13 cellular contexts compared by ENCODE assay signal in the genomic region with DNA sequence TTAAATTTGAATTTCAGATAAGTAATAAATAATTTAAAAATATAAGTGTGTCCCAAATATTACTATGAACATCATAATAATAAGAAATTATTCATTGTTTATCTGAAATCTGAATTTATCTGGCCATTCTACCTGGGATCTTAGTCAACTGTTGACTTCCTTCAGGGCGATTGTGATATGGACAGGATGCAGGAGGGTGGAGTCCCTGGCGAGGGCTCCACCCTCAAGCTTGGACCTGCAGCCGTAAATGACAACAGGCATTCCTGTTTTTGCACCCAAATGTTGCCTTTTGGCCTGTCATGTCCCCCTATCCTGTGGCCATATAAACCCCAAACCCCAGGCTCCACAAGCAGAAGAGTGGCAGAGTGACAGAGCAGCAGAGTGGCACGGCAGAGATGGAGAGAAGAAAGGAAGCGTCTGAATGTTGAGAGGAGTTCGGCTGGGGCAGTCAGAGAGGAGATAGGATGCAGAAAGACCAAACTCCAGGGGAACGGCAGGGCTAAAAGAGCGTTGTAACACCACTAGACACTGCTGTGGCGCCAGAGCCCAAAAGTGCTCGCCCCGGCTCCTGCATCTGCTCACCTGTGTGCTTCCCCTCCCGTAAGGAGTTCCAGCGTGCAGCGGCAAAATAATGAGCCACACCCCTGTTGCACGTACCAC. TPM values are rescaled to one million over a fixed set of nuclear protein-coding genes. Genes with fewer than 3 reads are reported as not detected.
DNase-seq lines count a peak whose midpoint lies in the region; ATAC-seq and TF ChIP-seq lines count a peak whose summit lies in the region.
"Had no signal": no experiment of that assay in that cellular context is flagged by ENCODE, and none has a peak within 500 bp of the region (broad histone marks: within the 10 kb centered on the region; RNA-seq: fewer than 3 reads in every experiment).

No MANE protein-coding gene starts in this region.

- POLR2A ChIA-PET in HEK293 (lab: Yijun Ruan, JAX): no interaction called here

- H3K27ac Mint-ChIP-seq in neural progenitor cell: no peak overlapping the region

- no peaks in the 10 kb centered on the region for H3K79me2 ChIP-seq in neural progenitor cell (ENCODE audit: low read depth)

- CTCF ChIA-PET in HEK293 (lab: Yijun Ruan, JAX): no interaction called here

- H3K36me3 ChIP-seq in HEK293 (ENCODE audit: control insufficient read depth in 2 of 2, insufficient read depth in 1 of 2, low read length in 2 of 2) (no peaks in the 10 kb centered on the region), body of pancreas (replicated peaks in 1 of 2; ENCODE audit: insufficient read depth in 1 of 2, low read depth in 2 of 2) (no peaks in the 10 kb centered on the region), neural progenitor cell (no peaks in the 10 kb centered on the region), HAP-1 (replicated peaks) (no peaks in the 10 kb centered on the region)
- H3K36me3 ChIP-seq: BLaER1 treated with 17β-estradiol and CSF1 and Interleukin-3, amounts not matched to agents 10 nM and 100 nM; esophagus muscularis mucosa; spleen had no signal

- H3K9ac ChIP-seq in neural progenitor cell: no peak overlapping the region
- H3K9ac ChIP-seq: BLaER1 treated with 17β-estradiol and CSF1 and Interleukin-3, amounts not matched to agents 10 nM and 100 nM had no signal

- no peaks in the 10 kb centered on the region for H3F3A ChIP-seq in neural progenitor cell (ENCODE audit: low read depth)

- no peak for TF ChIP-seq POLR2A in body of pancreas (IDR thresholded peaks at IDR 0.05)

- H3K4me2 ChIP-seq in neural progenitor cell: no peak overlapping the region
- H3K4me2 ChIP-seq: BLaER1 treated with 17β-estradiol and CSF1 and Interleukin-3, amounts not matched to agents 10 nM and 100 nM had no signal

- peaks cover 9% of the 10 kb centered on the region for H3K4me1 Mint-ChIP-seq in neural progenitor cell

- H4K20me1 ChIP-seq in neural progenitor cell (ENCODE audit: low read depth): no peaks in the 10 kb centered on the region
- H4K20me1 ChIP-seq: BLaER1 treated with 17β-estradiol and CSF1 and Interleukin-3, amounts not matched to agents 10 nM and 100 nM had no signal

- intact Hi-C loops in body of pancreas (cut with DNase I): no loop called here

- no peaks in the 10 kb centered on the region for H3K9me3 Mint-ChIP-seq in neural progenitor cell

- H3K27me3 ChIP-seq in body of pancreas (no peaks in the 10 kb centered on the region), neural progenitor cell (no peaks in the 10 kb centered on the region), HAP-1 (ENCODE audit: low read depth) (no peaks in the 10 kb centered on the region)
- H3K27me3 ChIP-seq: BLaER1 treated with 17β-estradiol and CSF1 and Interleukin-3, amounts not matched to agents 10 nM and 100 nM; esophagus muscularis mucosa; spleen had no signal

- H3K27ac ChIP-seq in HEK293 (ENCODE audit: extremely low read depth, low read depth, low read length) (no peak overlapping the region), body of pancreas (no peak overlapping the region), neural progenitor cell (no peak overlapping the region)
- H3K27ac ChIP-seq: BLaER1 treated with 17β-estradiol and CSF1 and Interleukin-3, amounts not matched to agents 10 nM and 100 nM; esophagus muscularis mucosa; spleen; VCaP had no signal

- ATAC-seq in body of pancreas (peak; percentile 48), GM21526 (IDR thresholded peaks at IDR 0.05; ENCODE audit: low FRiP score, unreplicated experiment) (no peak)
- ATAC-seq: Right ventricle myocardium inferior had no signal

- TF ChIP-seq CTCF in HEK293 (tag by site-specific recombination; IDR thresholded peaks at IDR 0.05) (no peak), body of pancreas (IDR thresholded peaks at IDR 0.05) (no peak), neural progenitor cell (IDR thresholded peaks at IDR 0.05) (no peak)

- H3K9me3 ChIP-seq in HEK293 (ENCODE audit: control insufficient read depth, insufficient read depth, low read depth, low read length) (no peaks in the 10 kb centered on the region), body of pancreas (no peaks in the 10 kb centered on the region), neural progenitor cell (ENCODE audit: low read depth) (no peaks in the 10 kb centered on the region), HAP-1 (no peaks in the 10 kb centered on the region)
- H3K9me3 ChIP-seq: BLaER1 treated with 17β-estradiol and CSF1 and Interleukin-3, amounts not matched to agents 10 nM and 100 nM; esophagus muscularis mucosa; spleen had no signal

- H3K4me3 Mint-ChIP-seq in neural progenitor cell: no peak overlapping the region

- 58 to 63% methylated on average over 15 of the region's 15 CpGs for WGBS in body of pancreas, 2 donors

- in situ Hi-C loops in HAP-1 (cut with MboI; ENCODE audit: low sequenced_read_pairs): no loop called here

- H2AFZ ChIP-seq in neural progenitor cell (replicated peaks): peak overlapping the region; percentile 24

- no peaks in the 10 kb centered on the region for H3K27me3 Mint-ChIP-seq in neural progenitor cell (ENCODE audit: insufficient read depth, low read depth)

- peak; percentile 25 for DNase-seq in COR-L47 (lab: John Stamatoyannopoulos, UW)
- DNase-seq in body of pancreas: peak in 2 of 4 donors; percentile 11 to 16
- no peak for DNase-seq in neural progenitor cell (ENCODE audit: low spot score)
- DNase-seq in HAP-1 (ENCODE audit: low spot score in 2 of 2): no peak
- no peak for DNase-seq in GM19240 (ENCODE audit: insufficient read length, low spot score)
- DNase-seq in activated gamma-delta T cell (lab: John Stamatoyannopoulos, UW): no peak
- DNase-seq: spleen had no signal

- H3K36me3 Mint-ChIP-seq in neural progenitor cell: no peaks in the 10 kb centered on the region

- H3K4me1 ChIP-seq in HEK293 (ENCODE audit: control insufficient read depth, insufficient read depth, low read length): no peaks in the 10 kb centered on the region
- H3K4me1 ChIP-seq in body of pancreas: no peaks in the 10 kb centered on the region
- H3K4me1 ChIP-seq in neural progenitor cell: peaks cover 8% of the 10 kb centered on the region
- H3K4me1 ChIP-seq in HAP-1: peaks cover 35% of the 10 kb centered on the region
- H3K4me1 ChIP-seq: BLaER1 treated with 17β-estradiol and CSF1 and Interleukin-3, amounts not matched to agents 10 nM and 100 nM; esophagus muscularis mucosa had no signal

- H3K4me3 ChIP-seq in HEK293 (ENCODE audit: low read depth, low read length) (no peak overlapping the region), body of pancreas (no peak overlapping the region), neural progenitor cell (no peak overlapping the region), HAP-1 (no peak overlapping the region)
- H3K4me3 ChIP-seq: BLaER1 treated with 17β-estradiol and CSF1 and Interleukin-3, amounts not matched to agents 10 nM and 100 nM; esophagus muscularis mucosa; spleen had no signal

TF ChIP-seq in HEK293, 187 proteins besides CTCF, POLR2A, EP300 and RAD21:
- no peak for TF ChIP-seq ZBTB7A (tag by site-specific recombination; IDR thresholded peaks at IDR 0.05; ENCODE audit: low read depth)
- TF ChIP-seq, protein P1, sequence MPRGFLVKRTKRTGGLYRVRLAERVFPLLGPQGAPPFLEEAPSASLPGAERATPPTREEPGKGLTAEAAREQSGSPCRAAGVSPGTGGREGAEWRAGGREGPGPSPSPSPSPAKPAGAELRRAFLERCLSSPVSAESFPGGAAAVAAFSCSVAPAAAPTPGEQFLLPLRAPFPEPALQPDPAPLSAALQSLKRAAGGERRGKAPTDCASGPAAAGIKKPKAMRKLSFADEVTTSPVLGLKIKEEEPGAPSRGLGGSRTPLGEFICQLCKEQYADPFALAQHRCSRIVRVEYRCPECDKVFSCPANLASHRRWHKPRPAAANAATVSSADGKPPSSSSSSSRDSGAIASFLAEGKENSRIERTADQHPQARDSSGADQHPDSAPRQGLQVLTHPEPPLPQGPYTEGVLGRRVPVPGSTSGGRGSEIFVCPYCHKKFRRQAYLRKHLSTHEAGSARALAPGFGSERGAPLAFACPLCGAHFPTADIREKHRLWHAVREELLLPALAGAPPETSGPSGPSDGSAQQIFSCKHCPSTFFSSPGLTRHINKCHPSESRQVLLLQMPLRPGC (tag by site-specific recombination; IDR thresholded peaks at IDR 0.05): no peak
- TF ChIP-seq SCRT2 (tag by site-specific recombination; IDR thresholded peaks at IDR 0.05): 0 out of 2 replicates have a peak, but pooled peaks have one; percentile 17
- TF ChIP-seq, protein P2, sequence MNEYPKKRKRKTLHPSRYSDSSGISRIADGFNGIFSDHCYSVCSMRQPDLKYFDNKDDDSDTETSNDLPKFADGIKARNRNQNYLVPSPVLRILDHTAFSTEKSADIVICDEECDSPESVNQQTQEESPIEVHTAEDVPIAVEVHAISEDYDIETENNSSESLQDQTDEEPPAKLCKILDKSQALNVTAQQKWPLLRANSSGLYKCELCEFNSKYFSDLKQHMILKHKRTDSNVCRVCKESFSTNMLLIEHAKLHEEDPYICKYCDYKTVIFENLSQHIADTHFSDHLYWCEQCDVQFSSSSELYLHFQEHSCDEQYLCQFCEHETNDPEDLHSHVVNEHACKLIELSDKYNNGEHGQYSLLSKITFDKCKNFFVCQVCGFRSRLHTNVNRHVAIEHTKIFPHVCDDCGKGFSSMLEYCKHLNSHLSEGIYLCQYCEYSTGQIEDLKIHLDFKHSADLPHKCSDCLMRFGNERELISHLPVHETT (tag by site-specific recombination; IDR thresholded peaks at IDR 0.05): no peak
- TF ChIP-seq ZNF335 (tag by site-specific recombination; conservative IDR thresholded peaks at IDR 0.05): peak; percentile 12; the same call in 1 of the 2 replicates
- TF ChIP-seq ZNF132 (tag by site-specific recombination; IDR thresholded peaks at IDR 0.05; ENCODE audit: borderline replicate concordance): no peak
- no peak for TF ChIP-seq ZNF654 (tag by site-specific recombination; IDR thresholded peaks at IDR 0.05; ENCODE audit: low read depth)

RNA-seq across cellular contexts. Expression of gene FUT8, which starts 39.4 kb away (rescaled TPM):
- 10 to 100 TPM; 31.1 to 33.0 TPM for total RNA-seq in body of pancreas
- total RNA-seq in neural progenitor cell (ENCODE audit: low replicate concordance): 112 and 131 TPM in 2 replicates
